In genomic region chr13:53042897-53043296, GRCh38 we compare ENCODE assay signal across 1 cellular context.
TF ChIP-seq lines count a peak whose summit lies in the region.

No MANE protein-coding gene starts in this region.

TF ChIP-seq in HepG2, 621 proteins besides CTCF, POLR2A, EP300 and RAD21 (continued from another document):
- no peak for TF ChIP-seq UBTF (CRISPR knock-in tag; IDR thresholded peaks at IDR 0.05)
- no peak for TF ChIP-seq SATB2 (CRISPR knock-in tag; IDR thresholded peaks at IDR 0.05)
- TF ChIP-seq DNMT3B (CRISPR knock-in tag; conservative IDR thresholded peaks at IDR 0.05), result no peak
- no peak for TF ChIP-seq EED (CRISPR knock-in tag; IDR thresholded peaks at IDR 0.05)
- no peak for TF ChIP-seq ZSCAN5A (CRISPR knock-in tag; IDR thresholded peaks at IDR 0.05; ENCODE audit: borderline replicate concordance)
- no peak for TF ChIP-seq SP2 (CRISPR knock-in tag; IDR thresholded peaks at IDR 0.05)
- no peak for TF ChIP-seq STAT5B (CRISPR knock-in tag; IDR thresholded peaks at IDR 0.05)
- TF ChIP-seq CREBL2 (CRISPR knock-in tag; IDR thresholded peaks at IDR 0.05; ENCODE audit: borderline replicate concordance), result no peak
- no peak for TF ChIP-seq THRA (CRISPR knock-in tag; IDR thresholded peaks at IDR 0.05; ENCODE audit: borderline replicate concordance)
- no peak for TF ChIP-seq HNF4A (CRISPR knock-in tag; IDR thresholded peaks at IDR 0.05)
- TF ChIP-seq FOXM1 (CRISPR knock-in tag; IDR thresholded peaks at IDR 0.05), result no peak
TF ChIP-seq in HepG2: peak in this region for 0.
